In the genomic region with DNA sequence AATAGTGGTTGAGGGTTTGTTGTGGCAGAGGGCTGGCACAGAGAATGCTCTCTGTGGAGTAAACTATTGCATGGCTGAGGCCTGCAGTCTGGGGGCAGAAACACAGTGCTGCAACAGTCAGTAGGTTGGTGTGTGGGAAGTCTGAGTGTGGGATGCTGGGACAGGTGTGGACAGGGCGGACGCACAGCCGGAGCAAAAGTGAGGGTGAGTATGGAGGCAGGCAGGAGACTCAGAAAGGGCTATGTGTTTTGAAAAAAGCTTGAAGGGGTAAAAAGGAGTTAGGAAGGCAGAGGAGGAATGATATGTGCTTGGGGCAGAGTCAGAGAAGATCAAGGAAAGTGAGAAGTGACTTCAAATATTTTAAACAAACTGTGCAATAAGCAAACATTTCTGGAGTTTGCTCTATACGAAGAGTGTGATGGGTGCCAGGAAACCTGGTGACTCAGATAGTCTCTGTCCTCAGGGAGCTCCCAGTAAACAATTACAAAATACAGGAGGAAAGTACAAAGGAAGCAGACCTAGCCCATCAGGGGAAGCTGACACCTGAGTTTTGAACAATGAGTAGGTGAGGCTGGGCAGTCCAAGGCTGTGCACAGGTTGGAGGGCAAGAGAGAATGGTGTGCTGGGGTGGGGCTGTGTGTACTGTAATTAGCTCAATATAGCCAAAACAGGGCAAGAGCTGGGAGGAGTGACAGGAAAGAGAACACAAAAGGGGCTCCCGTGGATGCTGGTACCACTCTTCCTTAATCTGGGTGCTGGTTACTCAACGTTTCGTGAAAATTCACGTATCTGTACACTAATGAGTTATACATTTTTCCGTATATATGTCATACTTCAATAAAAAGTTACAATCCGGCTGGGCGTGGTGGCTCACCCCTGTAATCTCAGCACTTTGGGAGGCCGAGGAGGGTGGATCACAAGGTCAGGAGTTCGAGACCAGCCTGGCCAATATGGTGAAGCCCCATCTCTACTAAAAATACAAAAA, we compare ENCODE assay signal across 13 cellular contexts. TPM values are rescaled to one million over a fixed set of nuclear protein-coding genes. Genes with fewer than 3 reads are reported as not detected.
DNase-seq lines count a peak whose midpoint lies in the region; ATAC-seq and TF ChIP-seq lines count a peak whose summit lies in the region.
"Had no signal": no experiment of that assay in that cellular context is flagged by ENCODE, and none has a peak within 500 bp of the region (broad histone marks: within the 10 kb centered on the region; RNA-seq: fewer than 3 reads in every experiment).

No MANE protein-coding gene starts in this region.

- no peak overlapping the region for H3K4me2 ChIP-seq in mammary epithelial cell (ENCODE audit: insufficient read depth, low read depth, low read length)
- no peak overlapping the region for H3K4me2 ChIP-seq in GM23338

- peaks cover 7% of the 10 kb centered on the region for H3K4me1 ChIP-seq in CD4-positive, CD25-positive, alpha-beta regulatory T cell (ENCODE audit: control insufficient read depth, insufficient read depth, low read length, poor library complexity, severe bottlenecking)
- H3K4me1 ChIP-seq in mammary epithelial cell (ENCODE audit: insufficient read depth, low read length) (peaks cover 7% of the 10 kb centered on the region), liver (ENCODE audit: control insufficient read depth in 4 of 4, insufficient read depth in 4 of 4, low read length in 3 of 4) (no peaks in the 10 kb centered on the region), GM23338 (ENCODE audit: insufficient read depth) (no peaks in the 10 kb centered on the region)

- CTCF ChIA-PET in mammary epithelial cell (lab: Charles Lee; ENCODE audit: low non-redundant PET) = no interaction called here

- intact Hi-C loops in mammary epithelial cell (cut with micrococcal nuclease) = no loop called here

- in situ Hi-C loops in mammary epithelial cell (cut with MboI; ENCODE audit: low sequenced_read_pairs in 2 of 2) = no loop called here

- TF ChIP-seq RAD21 in liver (IDR thresholded peaks at IDR 0.05) = no peak

- H3K79me2 ChIP-seq in mammary epithelial cell (ENCODE audit: insufficient read depth, low read length) (no peaks in the 10 kb centered on the region), GM23338 (replicated peaks; ENCODE audit: insufficient read depth) (no peaks in the 10 kb centered on the region)

- TF ChIP-seq CTCF in mammary epithelial cell (conservative IDR thresholded peaks at IDR 0.05 in 1 of 2, IDR thresholded peaks at IDR 0.05 in 1 of 2; ENCODE audit: extremely low read depth in 1 of 2, insufficient read depth in 1 of 2, low read depth in 1 of 2, low read length in 2 of 2) = no peak
- no peak for TF ChIP-seq CTCF in liver (IDR thresholded peaks at IDR 0.05; ENCODE audit: low read depth, low read length, missing input control)
- no peak for TF ChIP-seq CTCF in GM23338 (conservative IDR thresholded peaks at IDR 0.05; ENCODE audit: low read depth in 2 of 2)

- H3K27ac ChIP-seq in CD4-positive, CD25-positive, alpha-beta regulatory T cell (ENCODE audit: insufficient read depth, low read length, poor library complexity, severe bottlenecking) = peak overlapping the region; percentile 66
- H3K27ac ChIP-seq in mammary epithelial cell (ENCODE audit: insufficient read depth, low read depth, low read length) (peak overlapping the region; percentile 13), liver (ENCODE audit: low read depth in 1 of 2, low read length in 2 of 2) (no peak overlapping the region), GM23338 (ENCODE audit: low read depth) (no peak overlapping the region)

- peaks cover 14% of the 10 kb centered on the region for H3K36me3 ChIP-seq in CD4-positive, CD25-positive, alpha-beta regulatory T cell (ENCODE audit: control insufficient read depth, insufficient read depth, low read length)
- no peaks in the 10 kb centered on the region for H3K36me3 ChIP-seq in mammary epithelial cell (ENCODE audit: insufficient read depth, low read length)
- peaks cover 0 to 4% (median 1%) of the 10 kb centered on the region in 4 donors for H3K36me3 ChIP-seq in liver (ENCODE audit: control insufficient read depth in 4 of 4, insufficient read depth in 3 of 4, low read depth in 1 of 4, low read length in 3 of 4)
- H3K36me3 ChIP-seq in GM23338 (ENCODE audit: insufficient read depth) = no peaks in the 10 kb centered on the region

- peak overlapping the region; percentile 48 to 79 (median 75) for H3K27ac Mint-ChIP-seq in CD4-positive, CD25-positive, alpha-beta regulatory T cell
- no peak overlapping the region for H3K27ac Mint-ChIP-seq in GM23338

- no peak overlapping the region for H2AFZ ChIP-seq in mammary epithelial cell (ENCODE audit: low read depth, low read length)
- no peak overlapping the region for H2AFZ ChIP-seq in GM23338

- no peaks in the 10 kb centered on the region for H3F3A ChIP-seq in GM23338 (replicated peaks; ENCODE audit: low read depth)

- WGBS in mammary epithelial cell (ENCODE audit: low coverage, missing lambda C conversion rate) = 71% methylated on average over 9 of the region's 13 CpGs
- 88% methylated on average over 13 of the region's 13 CpGs for WGBS in liver

- H3K4me3 ChIP-seq in CD4-positive, CD25-positive, alpha-beta regulatory T cell (ENCODE audit: low read depth, low read length) = peak overlapping the region; percentile 73
- H3K4me3 ChIP-seq in mammary epithelial cell (replicated peaks in 1 of 3; ENCODE audit: insufficient read depth in 1 of 3, low read depth in 2 of 3, low read length in 3 of 3) = no peak overlapping the region
- H3K4me3 ChIP-seq in liver (ENCODE audit: low read depth in 1 of 3, low read length in 3 of 3) = no peak overlapping the region
- H3K4me3 ChIP-seq in GM23338 = no peak overlapping the region

- no peak for DNase-seq in CD4-positive, CD25-positive, alpha-beta regulatory T cell
- DNase-seq in HuH-7 (ENCODE audit: low spot score) = peak; percentile 40
- peak; percentile 64 for DNase-seq in mammary epithelial cell
- no peak for DNase-seq in HUDEP-2 (lab: John Stamatoyannopoulos, UW; ENCODE audit: unreplicated experiment in 76 of 76)
- no peak for DNase-seq in GM23338 (ENCODE audit: low spot score)
- DNase-seq in NOMO-1 (lab: John Stamatoyannopoulos, UW; ENCODE audit: unreplicated experiment in 2 of 2) = no peak
- DNase-seq: activated gamma-delta T cell; H7; left cardiac atrium; NCI-H2171; stimulated activated CD4-positive, alpha-beta T cell treated with anti-CD3 and anti-CD28 coated beads, Interleukin-15, amount 100 ng/mL, for 24 hours had no signal

- H3K27me3 Mint-ChIP-seq in CD4-positive, CD25-positive, alpha-beta regulatory T cell = no peaks in the 10 kb centered on the region
- H3K27me3 Mint-ChIP-seq in GM23338 (ENCODE audit: insufficient read depth, low read depth, poor library complexity) = peaks cover 2% of the 10 kb centered on the region

- no peaks in the 10 kb centered on the region for H4K20me1 ChIP-seq in mammary epithelial cell (ENCODE audit: insufficient read depth, low read length)
- H4K20me1 ChIP-seq in GM23338 (replicated peaks; ENCODE audit: insufficient read depth) = no peaks in the 10 kb centered on the region; the same call in 1 of the 2 replicates

- H3K9ac ChIP-seq in mammary epithelial cell (ENCODE audit: insufficient read depth, low read length) (no peak overlapping the region), liver (ENCODE audit: low read depth in 1 of 2, low read length in 2 of 2) (no peak overlapping the region)

- peaks cover 57% of the 10 kb centered on the region for H3K36me3 Mint-ChIP-seq in CD4-positive, CD25-positive, alpha-beta regulatory T cell
- peaks cover 31% of the 10 kb centered on the region for H3K36me3 Mint-ChIP-seq in GM23338 (ENCODE audit: low read depth)

- H3K9me3 ChIP-seq in CD4-positive, CD25-positive, alpha-beta regulatory T cell (ENCODE audit: control insufficient read depth in 2 of 2, low read length in 2 of 2) = no peaks in the 10 kb centered on the region
- H3K9me3 ChIP-seq in mammary epithelial cell (replicated peaks; ENCODE audit: insufficient read depth, low read length) (no peaks in the 10 kb centered on the region), liver (ENCODE audit: control insufficient read depth in 4 of 4, low read length in 3 of 4) (no peaks in the 10 kb centered on the region)

- peak overlapping the region in 2 of 4 donors; percentile 0 to 77 for H3K4me3 Mint-ChIP-seq in CD4-positive, CD25-positive, alpha-beta regulatory T cell
- no peak overlapping the region for H3K4me3 Mint-ChIP-seq in GM23338

- peaks cover 9 to 31% (median 26%) of the 10 kb centered on the region in 4 donors for H3K4me1 Mint-ChIP-seq in CD4-positive, CD25-positive, alpha-beta regulatory T cell
- H3K4me1 Mint-ChIP-seq in GM23338 = no peaks in the 10 kb centered on the region

- dilution Hi-C loops in mammary epithelial cell (cut with HindIII; ENCODE audit: low sequenced_read_pairs) = loop anchor here (5.0 kb wide), 2 partner anchors 66 to 91 kb away; no protein-coding TSS in a partner anchor

- peaks cover 4% of the 10 kb centered on the region; the same call in 1 of the 2 replicates for H3K9me2 ChIP-seq in GM23338 (ENCODE audit: insufficient read depth)

- BruUV-seq in mammary epithelial cell (replicated peaks; lab: Mats Ljungman, UMichigan) = no TSS peak

- H3K27me3 ChIP-seq in CD4-positive, CD25-positive, alpha-beta regulatory T cell (ENCODE audit: control insufficient read depth, insufficient read depth, low read length) = no peaks in the 10 kb centered on the region
- H3K27me3 ChIP-seq in mammary epithelial cell (ENCODE audit: insufficient read depth, low read length) = no peaks in the 10 kb centered on the region
- no peaks in the 10 kb centered on the region for H3K27me3 ChIP-seq in liver (ENCODE audit: control insufficient read depth in 4 of 4, insufficient read depth in 4 of 4, low read length in 3 of 4)
- no peaks in the 10 kb centered on the region for H3K27me3 ChIP-seq in GM23338 (ENCODE audit: insufficient read depth)

- no peak for ATAC-seq in CD4-positive, CD25-positive, alpha-beta regulatory T cell (ENCODE audit: low read depth in 2 of 2)
- ATAC-seq in GM21619 (IDR thresholded peaks at IDR 0.05; ENCODE audit: unreplicated experiment) (no peak), GM23338 (no peak)
- ATAC-seq: left cardiac atrium had no signal

- H3K9me3 Mint-ChIP-seq in CD4-positive, CD25-positive, alpha-beta regulatory T cell = peaks cover 0 to 1% (median 0%) of the 10 kb centered on the region in 7 donors
- H3K9me3 Mint-ChIP-seq in GM23338 = peaks cover 7% of the 10 kb centered on the region; the same call in 1 of the 3 replicates

TF ChIP-seq in GM23338, 12 proteins besides CTCF, POLR2A, EP300 and RAD21 (continues in another document):
- TF ChIP-seq POLR2AphosphoS5 (IDR thresholded peaks at IDR 0.05; ENCODE audit: low read depth) (no peak), ZNF114 (CRISPR knock-in tag; IDR thresholded peaks at IDR 0.05) (no peak), ZNF331 (CRISPR knock-in tag; IDR thresholded peaks at IDR 0.05; ENCODE audit: low read depth) (no peak), STAT1 (IDR thresholded peaks at IDR 0.05; ENCODE audit: unreplicated experiment) (no peak)

RNA-seq across cellular contexts. Expression of a gene that starts 55.2 kb away (rescaled TPM):
- 9.7 TPM for total RNA-seq in CD4-positive, CD25-positive, alpha-beta regulatory T cell
- 10 to 100 TPM; 33.9 to 44.6 (median 40.1) TPM for polyA plus RNA-seq in CD4-positive, CD25-positive, alpha-beta regulatory T cell
- 10 to 100 TPM; 10.5 to 15.2 TPM for total RNA-seq in mammary epithelial cell
- polyA plus RNA-seq in mammary epithelial cell = 37.6 TPM
- 29.6 TPM for polyA minus RNA-seq in mammary epithelial cell
- total RNA-seq in liver = 1 to 10 TPM; 6.4 to 7.2 TPM
- polyA plus RNA-seq in liver = 10 to 100 TPM in 1 of 2 donors, 1 to 10 TPM in 1; 7.2 to 10.0 TPM
- total RNA-seq in GM23338 (2014; rRNA removed; shearing (Covaris generic)) = 28.9 and 31.3 TPM in 2 replicates
- polyA plus RNA-seq in GM23338 (2016; fragmentation: Nextera tagmentation; extraction: Ambion mirVana) = 22.4 and 24.3 TPM in 2 replicates

Comparison
In these comparisons a context has a peak if more than half of its experiments do, and no peak if none do; other contexts are left out.
1. DNase-seq: peak in HuH-7 (single experiment) and mammary epithelial cell (single experiment); none in CD4-positive, CD25-positive, alpha-beta regulatory T cell (0 of 3), HUDEP-2 (0 of 76), GM23338 (single experiment) and NOMO-1 (0 of 2).
2. H3K27ac ChIP-seq: peak in CD4-positive, CD25-positive, alpha-beta regulatory T cell (single experiment) and mammary epithelial cell (single experiment); none in liver (0 of 2) and GM23338 (single experiment).